14 cellular contexts compared by ENCODE assay signal in genomic region chr7:43577485-43577951, GRCh38. TPM values are rescaled to one million over a fixed set of nuclear protein-coding genes. Genes with fewer than 3 reads are reported as not detected.
DNase-seq lines count a peak whose midpoint lies in the region; ATAC-seq and TF ChIP-seq lines count a peak whose summit lies in the region.
"Had no signal": no experiment of that assay in that cellular context is flagged by ENCODE, and none has a peak within 500 bp of the region (broad histone marks: within the 10 kb centered on the region; RNA-seq: fewer than 3 reads in every experiment).

No MANE protein-coding gene starts in this region.

- no TSS peak for BruUV-seq in OCI-LY7 (replicated peaks; lab: Mats Ljungman, UMichigan)

- H3K27ac Mint-ChIP-seq in stimulated activated naive CD8-positive, alpha-beta T cell treated with anti-CD3 and anti-CD28 coated beads, Interleukin-15, amount 100 ng/mL, for 72 hours = peak overlapping the region; percentile 23 to 31
- H3K27ac Mint-ChIP-seq in endothelial cell (ENCODE audit: unreplicated experiment) = no peak overlapping the region
- H3K27ac Mint-ChIP-seq: activated T-helper 1 cell treated with anti-CD3 and anti-CD28 coated beads, Interleukin-12 subunit alpha, Interleukin-12 subunit beta, Interleukin-2, Interleukin-4 antibody, amounts not matched to agents 30 ng/mL and 10 ng/mL and 1 ng/mL, durations not matched to agents 14 hours and 24 hours and 36 hours; CD8-positive, alpha-beta T cell had no signal

- H3K9me3 ChIP-seq in prostate gland (no peaks in the 10 kb centered on the region), OCI-LY7 (ENCODE audit: low read length) (no peaks in the 10 kb centered on the region)

- H3K9me2 ChIP-seq in OCI-LY7 (ENCODE audit: insufficient read depth, low read length) = no peaks in the 10 kb centered on the region

- no peak overlapping the region for H2AFZ ChIP-seq in OCI-LY7 (ENCODE audit: low read length)

- POLR2A ChIA-PET in OCI-LY7 (lab: Charles Lee) = interaction anchor here (1.3 to 2.0 kb wide), 2 partner anchors 122 to 145 kb away, joined by 4 to 7 read pairs; no protein-coding TSS in a partner anchor

- WGBS in prostate gland = 53% methylated on average over 6 of the region's 6 CpGs

- no peak for ATAC-seq in stimulated activated naive CD8-positive, alpha-beta T cell treated with anti-CD3 and anti-CD28 coated beads, Interleukin-15, amount 100 ng/mL, for 72 hours
- no peak for ATAC-seq in stimulated activated naive CD8-positive, alpha-beta T cell treated with anti-CD3 and anti-CD28 coated beads, Interleukin-15, Interleukin-2, amounts not matched to agents 100 U/mL and 50 U/mL, for 24 hours
- no peak for ATAC-seq in GM18498 (IDR thresholded peaks at IDR 0.05; ENCODE audit: unreplicated experiment)
- ATAC-seq: CD8-positive, alpha-beta T cell had no signal

- H3K4me2 ChIP-seq in OCI-LY7 (ENCODE audit: low read length) = no peak overlapping the region

- no peaks in the 10 kb centered on the region for H4K20me1 ChIP-seq in OCI-LY7 (ENCODE audit: insufficient read depth, low read length)

- H3K4me3 ChIP-seq in prostate gland (no peak overlapping the region), OCI-LY7 (ENCODE audit: low read depth, low read length, poor library complexity, severe bottlenecking) (no peak overlapping the region)

- peaks cover 21% of the 10 kb centered on the region for H3K4me1 Mint-ChIP-seq in stimulated activated naive CD8-positive, alpha-beta T cell treated with anti-CD3 and anti-CD28 coated beads, Interleukin-15, amount 100 ng/mL, for 72 hours
- peaks cover 7% of the 10 kb centered on the region for H3K4me1 Mint-ChIP-seq in endothelial cell (ENCODE audit: unreplicated experiment)

- H3K4me1 ChIP-seq in prostate gland (replicated peaks) = no peaks in the 10 kb centered on the region
- H3K4me1 ChIP-seq in OCI-LY7 (ENCODE audit: insufficient read depth, low read length, poor library complexity, severe bottlenecking) = peaks cover 5% of the 10 kb centered on the region

- no peaks in the 10 kb centered on the region for H3K27me3 ChIP-seq in prostate gland (replicated peaks; ENCODE audit: insufficient read depth)

- no peak for DNase-seq in stimulated activated naive CD8-positive, alpha-beta T cell treated with anti-CD3 and anti-CD28 coated beads, Interleukin-15, amount 100 ng/mL, for 72 hours
- DNase-seq in stimulated activated naive CD8-positive, alpha-beta T cell treated with anti-CD3 and anti-CD28 coated beads, Interleukin-15, Interleukin-2, amounts not matched to agents 100 U/mL and 50 U/mL, for 24 hours = no peak
- peak; percentile 46 for DNase-seq in NCI-H69 (lab: John Stamatoyannopoulos, UW)
- DNase-seq in endothelial cell (ENCODE audit: low spot score) = no peak
- no peak for DNase-seq in prostate gland (ENCODE audit: low spot score)
- no peak for DNase-seq in pons (ENCODE audit: low spot score)
- no peak for DNase-seq in OCI-LY7 (ENCODE audit: low spot score)
- DNase-seq: CD8-positive, alpha-beta T cell; HCEC 1CT; NCI-H446 treated with DMSO at 0.1 percent for 48 hours had no signal

- H3K4me3 Mint-ChIP-seq in stimulated activated naive CD8-positive, alpha-beta T cell treated with anti-CD3 and anti-CD28 coated beads, Interleukin-15, amount 100 ng/mL, for 72 hours = no peak overlapping the region
- H3K4me3 Mint-ChIP-seq in endothelial cell (ENCODE audit: unreplicated experiment) = peak overlapping the region; percentile 37
- H3K4me3 Mint-ChIP-seq: activated T-helper 1 cell treated with anti-CD3 and anti-CD28 coated beads, Interleukin-12 subunit alpha, Interleukin-12 subunit beta, Interleukin-2, Interleukin-4 antibody, amounts not matched to agents 30 ng/mL and 10 ng/mL and 1 ng/mL, durations not matched to agents 14 hours and 24 hours and 36 hours; CD8-positive, alpha-beta T cell; neural crest cell had no signal

- no peak for TF ChIP-seq CTCF in endothelial cell (IDR thresholded peaks at IDR 0.05; ENCODE audit: unreplicated experiment)
- TF ChIP-seq CTCF in prostate gland (IDR thresholded peaks at IDR 0.05) = no peak
- TF ChIP-seq CTCF in OCI-LY7 (conservative IDR thresholded peaks at IDR 0.05; ENCODE audit: low read length) = no peak

- H3K9me3 Mint-ChIP-seq in stimulated activated naive CD8-positive, alpha-beta T cell treated with anti-CD3 and anti-CD28 coated beads, Interleukin-15, amount 100 ng/mL, for 72 hours = no peaks in the 10 kb centered on the region
- no peaks in the 10 kb centered on the region for H3K9me3 Mint-ChIP-seq in endothelial cell (ENCODE audit: unreplicated experiment)
- H3K9me3 Mint-ChIP-seq: activated T-helper 1 cell treated with anti-CD3 and anti-CD28 coated beads, Interleukin-12 subunit alpha, Interleukin-12 subunit beta, Interleukin-2, Interleukin-4 antibody, amounts not matched to agents 30 ng/mL and 10 ng/mL and 1 ng/mL, durations not matched to agents 14 hours and 24 hours and 36 hours; CD8-positive, alpha-beta T cell had no signal

- TF ChIP-seq POLR2A in prostate gland (IDR thresholded peaks at IDR 0.05) = no peak

- H3K79me2 ChIP-seq in OCI-LY7 (ENCODE audit: insufficient read depth, low read depth, low read length) = no peaks in the 10 kb centered on the region

- intact Hi-C loops in prostate gland (cut with DNase I) = no loop called here
- intact Hi-C loops in OCI-LY7 (cut with micrococcal nuclease; ENCODE audit: unreplicated experiment) = no loop called here

- no peaks in the 10 kb centered on the region for H3K36me3 Mint-ChIP-seq in endothelial cell (ENCODE audit: low read depth, unreplicated experiment)
- H3K36me3 Mint-ChIP-seq: CD8-positive, alpha-beta T cell had no signal

- no peaks in the 10 kb centered on the region for H3K36me3 ChIP-seq in prostate gland
- H3K36me3 ChIP-seq in OCI-LY7 (ENCODE audit: insufficient read depth, low read length) = no peaks in the 10 kb centered on the region

- CTCF ChIA-PET in OCI-LY7 (lab: Charles Lee; ENCODE audit: unreplicated experiment) = no interaction called here

- H3K27me3 Mint-ChIP-seq in stimulated activated naive CD8-positive, alpha-beta T cell treated with anti-CD3 and anti-CD28 coated beads, Interleukin-15, amount 100 ng/mL, for 72 hours = peaks cover 13% of the 10 kb centered on the region
- H3K27me3 Mint-ChIP-seq in endothelial cell (ENCODE audit: unreplicated experiment) = peaks cover 3% of the 10 kb centered on the region

- no peak overlapping the region for H3K27ac ChIP-seq in prostate gland
- no peak overlapping the region for H3K27ac ChIP-seq in OCI-LY7 (ENCODE audit: low read depth, low read length, poor library complexity, severe bottlenecking)
- H3K27ac ChIP-seq: HL-60 had no signal

RNA-seq across cellular contexts. Expression of gene STK17A, which starts 5.4 kb away (rescaled TPM):
- total RNA-seq in endothelial cell (ENCODE audit: unreplicated experiment) (28.6 TPM), prostate gland (1 to 10 TPM; 6.8 to 8.2 TPM), OCI-LY7 (2022) (25.8 and 31.0 TPM in 2 replicates)
- 28.7 and 32.4 TPM in 2 replicates for total RNA-seq in OCI-LY7 (2014; rRNA removed; shearing (Covaris generic))
